Comparison of ENCODE assay signal across 1 cellular context in genomic region chr2:127225186-127225960, GRCh38.
TF ChIP-seq lines count a peak whose summit lies in the region.

No MANE protein-coding gene starts in this region.

TF ChIP-seq in H1, 55 proteins besides CTCF, POLR2A, EP300 and RAD21 (continued from another document):
- no peak for TF ChIP-seq FOSL1 (IDR thresholded peaks at IDR 0.05; ENCODE audit: insufficient read depth, low read depth, low read length)
- no peak for TF ChIP-seq TBP (IDR thresholded peaks at IDR 0.05; ENCODE audit: low read depth, low read length)
- TF ChIP-seq SUZ12 (IDR thresholded peaks at IDR 0.05; ENCODE audit: low read length) = no peak
- no peak for TF ChIP-seq RXRA (IDR thresholded peaks at IDR 0.05; ENCODE audit: insufficient read depth, low read depth, low read length)
- no peak for TF ChIP-seq KDM5A (IDR thresholded peaks at IDR 0.05; ENCODE audit: low read length)
- no peak for TF ChIP-seq KDM1A (IDR thresholded peaks at IDR 0.05; ENCODE audit: borderline replicate concordance, low read length)
- TF ChIP-seq HDAC6 (IDR thresholded peaks at IDR 0.05; ENCODE audit: low read depth, low read length) = no peak
- no peak for TF ChIP-seq TAF7 (optimal IDR thresholded peaks at IDR 0.05; ENCODE audit: borderline replicate concordance, low read depth, low read length)
- no peak for TF ChIP-seq KDM4A (IDR thresholded peaks at IDR 0.05; ENCODE audit: low read depth, low read length, severe bottlenecking)
- no peak for TF ChIP-seq GTF2F1 (IDR thresholded peaks at IDR 0.05; ENCODE audit: borderline replicate concordance, low read depth, low read length)
- no peak for TF ChIP-seq EZH2 (IDR thresholded peaks at IDR 0.05; ENCODE audit: low read depth, low read length, severe bottlenecking)
- no peak for TF ChIP-seq MAX (IDR thresholded peaks at IDR 0.05)
- TF ChIP-seq YY1 (IDR thresholded peaks at IDR 0.05; ENCODE audit: low read depth, low read length) = no peak
- TF ChIP-seq TEAD4 (IDR thresholded peaks at IDR 0.05; ENCODE audit: low read depth, low read length) = no peak
- TF ChIP-seq SIRT6 (IDR thresholded peaks at IDR 0.05; ENCODE audit: low read length) = no peak
